19 cellular contexts compared by ENCODE assay signal in genomic region chr17:56260421-56260820, GRCh38.
DNase-seq lines count a peak whose midpoint lies in the region; ATAC-seq and TF ChIP-seq lines count a peak whose summit lies in the region.
"Had no signal": no experiment of that assay in that cellular context is flagged by ENCODE, and none has a peak within 500 bp of the region (broad histone marks: within the 10 kb centered on the region; RNA-seq: fewer than 3 reads in every experiment).

No MANE protein-coding gene starts in this region.

- H3K4me1 ChIP-seq in right cardiac atrium (ENCODE audit: control insufficient read depth, insufficient read depth, low read length): no peaks in the 10 kb centered on the region
- H3K4me1 ChIP-seq: BE2C, Caco-2 had no signal

- H3K9me3 Mint-ChIP-seq in chondrocyte (ENCODE audit: low read depth): no peaks in the 10 kb centered on the region

- peak overlapping the region; percentile 39; the same call in 1 of the 2 replicates for H3K4me3 ChIP-seq in SK-N-MC
- no peak overlapping the region for H3K4me3 ChIP-seq in right cardiac atrium (ENCODE audit: low read length)

- H3K36me3 Mint-ChIP-seq in chondrocyte (ENCODE audit: low read depth): no peaks in the 10 kb centered on the region
- H3K36me3 Mint-ChIP-seq: CD4-positive, CD25-positive, alpha-beta regulatory T cell had no signal

- no peak for TF ChIP-seq CTCF in chondrocyte (IDR thresholded peaks at IDR 0.05)

- H3K27ac Mint-ChIP-seq in chondrocyte (ENCODE audit: unreplicated experiment): no peak overlapping the region
- H3K27ac Mint-ChIP-seq: CD4-positive, CD25-positive, alpha-beta regulatory T cell had no signal

- DNase-seq in GM04503 (ENCODE audit: low read depth): peak; percentile 39
- DNase-seq in SK-N-MC (ENCODE audit: low read depth, low spot score): no peak
- peak; percentile 85 for DNase-seq in fibroblast of peridontal ligament (ENCODE audit: extremely low read depth)
- no peak for DNase-seq in right cardiac atrium
- no peak for DNase-seq in 8988T
- no peak for DNase-seq in chondrocyte (ENCODE audit: low spot score)
- DNase-seq: BE2C; Caco-2; CD4-positive, CD25-positive, alpha-beta regulatory T cell; KG1; NCI-H1417; NCI-H187 treated with DMSO at 0.1 percent for 48 hours; NCI-H2227 treated with DMSO at 0.1 percent for 48 hours; NCI-H510A treated with DMSO at 0.1 percent for 48 hours; NCI-H774; OCI-M1; SHP77 treated with DMSO at 0.1 percent for 48 hours had no signal

- ATAC-seq in GM19397 (IDR thresholded peaks at IDR 0.05; ENCODE audit: unreplicated experiment) (no peak), right cardiac atrium (no peak)
- ATAC-seq: HepG2 had no signal

- H3K4me3 Mint-ChIP-seq in chondrocyte (ENCODE audit: unreplicated experiment): no peak overlapping the region
- H3K4me3 Mint-ChIP-seq: CD4-positive, CD25-positive, alpha-beta regulatory T cell had no signal

- no peak overlapping the region for H3K9ac ChIP-seq in SK-N-MC (ENCODE audit: insufficient read length)

- peaks cover 2% of the 10 kb centered on the region for H3K27me3 ChIP-seq in right cardiac atrium (ENCODE audit: control insufficient read depth, insufficient read depth)

- WGBS in right cardiac atrium: 82% methylated on average over 4 of the region's 4 CpGs

- no peaks in the 10 kb centered on the region for H3K4me1 Mint-ChIP-seq in chondrocyte (ENCODE audit: low read depth)
- H3K4me1 Mint-ChIP-seq: CD4-positive, CD25-positive, alpha-beta regulatory T cell had no signal

- peaks cover 10% of the 10 kb centered on the region for H3K27me3 Mint-ChIP-seq in chondrocyte (ENCODE audit: low read depth)
- H3K27me3 Mint-ChIP-seq: CD4-positive, CD25-positive, alpha-beta regulatory T cell had no signal

- peak overlapping the region; percentile 88 for H3K27ac ChIP-seq in SK-N-MC
- H3K27ac ChIP-seq in right cardiac atrium (ENCODE audit: low read length): no peak overlapping the region

- intact Hi-C loops in right cardiac atrium (cut with DNase I): no loop called here

- no peaks in the 10 kb centered on the region for H3K36me3 ChIP-seq in SK-N-MC (ENCODE audit: insufficient read depth, low read length)
- H3K36me3 ChIP-seq: BE2C had no signal

- H3K9me3 ChIP-seq in SK-N-MC (ENCODE audit: low read depth, low read length): no peaks in the 10 kb centered on the region
- H3K9me3 ChIP-seq in right cardiac atrium (ENCODE audit: control insufficient read depth, low read length): no peaks in the 10 kb centered on the region
- H3K9me3 ChIP-seq: BE2C, Caco-2 had no signal

Comparison
In these comparisons a context has a peak if more than half of its experiments do, and no peak if none do; other contexts are left out.
1. DNase-seq: peak in GM04503 (single experiment) and fibroblast of peridontal ligament (single experiment); none in SK-N-MC (single experiment), right cardiac atrium (0 of 3), 8988T (single experiment) and chondrocyte (single experiment).